15 cellular contexts compared by ENCODE assay signal in genomic region chr3:179933872-179934271, GRCh38.
A peak's percentile ranks its signal among the peaks of the same experiment; 100 is the strongest.
DNase-seq lines count a peak whose midpoint lies in the region; ATAC-seq, FAIRE-seq and TF ChIP-seq lines count a peak whose summit lies in the region.
"Had no signal": no experiment of that assay in that cellular context is flagged by ENCODE, and none has a peak within 500 bp of the region (broad histone marks: within the 10 kb centered on the region; RNA-seq: fewer than 3 reads in every experiment).

No MANE protein-coding gene starts in this region.

- no peaks in the 10 kb centered on the region for H3K9me3 Mint-ChIP-seq in GM23338

- H3K36me3 ChIP-seq in parathyroid adenoma (ENCODE audit: control insufficient read depth, insufficient read depth, low read length) (no peaks in the 10 kb centered on the region), GM23338 (ENCODE audit: insufficient read depth) (no peaks in the 10 kb centered on the region)
- H3K36me3 ChIP-seq: BE2C had no signal

- ATAC-seq in HG02623 (IDR thresholded peaks at IDR 0.05; ENCODE audit: unreplicated experiment): no peak
- ATAC-seq in GM23338: no peak
- ATAC-seq: Right ventricle myocardium inferior had no signal

- H3K4me3 Mint-ChIP-seq in GM23338: no peak overlapping the region

- H3K79me2 ChIP-seq in parathyroid adenoma: peaks cover 28% of the 10 kb centered on the region
- no peaks in the 10 kb centered on the region for H3K79me2 ChIP-seq in GM23338 (replicated peaks; ENCODE audit: insufficient read depth)

- no peaks in the 10 kb centered on the region for H4K20me1 ChIP-seq in GM23338 (replicated peaks; ENCODE audit: insufficient read depth)

- peaks cover 2% of the 10 kb centered on the region; the same call in 2 of the 3 replicates for H3K4me1 Mint-ChIP-seq in GM23338

- H3K27me3 ChIP-seq in parathyroid adenoma (ENCODE audit: control insufficient read depth, insufficient read depth, low read length) (no peaks in the 10 kb centered on the region), GM23338 (ENCODE audit: insufficient read depth) (no peaks in the 10 kb centered on the region)
- H3K27me3 ChIP-seq: BE2C had no signal

- no peak overlapping the region for H3K9ac ChIP-seq in parathyroid adenoma

- no peaks in the 10 kb centered on the region for H3K27me3 Mint-ChIP-seq in GM23338 (ENCODE audit: insufficient read depth, low read depth, poor library complexity)

- no peak overlapping the region for H3K27ac Mint-ChIP-seq in GM23338

- H3K36me3 Mint-ChIP-seq in GM23338 (ENCODE audit: low read depth): no peaks in the 10 kb centered on the region

- peak; percentile 4 for FAIRE-seq in GM19239 (lab: Jason Lieb, UNC)
- FAIRE-seq: GM12891 had no signal

- H2AFZ ChIP-seq in parathyroid adenoma: no peak overlapping the region
- no peak overlapping the region for H2AFZ ChIP-seq in GM23338

- H3K4me2 ChIP-seq in parathyroid adenoma (ENCODE audit: low read length) (no peak overlapping the region), GM23338 (no peak overlapping the region)

- H3F3A ChIP-seq in GM23338 (replicated peaks; ENCODE audit: low read depth): no peaks in the 10 kb centered on the region

- peaks cover 34% of the 10 kb centered on the region for H3K4me1 ChIP-seq in parathyroid adenoma
- H3K4me1 ChIP-seq in GM23338 (ENCODE audit: insufficient read depth): no peaks in the 10 kb centered on the region
- H3K4me1 ChIP-seq: BE2C had no signal

- H3K4me3 ChIP-seq in parathyroid adenoma (ENCODE audit: low read depth, low read length): no peak overlapping the region
- no peak overlapping the region for H3K4me3 ChIP-seq in GM23338

- TF ChIP-seq CTCF in parathyroid adenoma (IDR thresholded peaks at IDR 0.05) (no peak), GM23338 (conservative IDR thresholded peaks at IDR 0.05; ENCODE audit: low read depth in 2 of 2) (no peak)

- peak overlapping the region; percentile 5 for H3K27ac ChIP-seq in parathyroid adenoma
- H3K27ac ChIP-seq in GM23338 (ENCODE audit: low read depth): no peak overlapping the region

- DNase-seq in GM19239 (ENCODE audit: insufficient read length, low spot score): no peak
- DNase-seq in NCI-H1092 (lab: John Stamatoyannopoulos, UW): peak; percentile 48
- DNase-seq in NCI-H69 (lab: John Stamatoyannopoulos, UW): peak; percentile 55
- DNase-seq in stimulated activated CD4-positive, alpha-beta T cell treated with anti-CD3 and anti-CD28 coated beads, Interleukin-4, amount 100 ng/mL, for 24 hours: no peak
- no peak for DNase-seq in GM23338 (ENCODE audit: low spot score)
- DNase-seq: BE2C, DMS79, MM.1S, NCI-H446 treated with DMSO at 0.1 percent for 48 hours, SW 1271, T-helper 2 cell had no signal

- peaks cover 7% of the 10 kb centered on the region; the same call in 1 of the 2 replicates for H3K9me2 ChIP-seq in GM23338 (ENCODE audit: insufficient read depth)

- no peaks in the 10 kb centered on the region for H3K9me3 ChIP-seq in parathyroid adenoma (ENCODE audit: control insufficient read depth, low read length)
- H3K9me3 ChIP-seq: BE2C had no signal

TF ChIP-seq in GM23338, 12 proteins besides CTCF, POLR2A, EP300 and RAD21 (continues in another document):
- TF ChIP-seq NANOG (IDR thresholded peaks at IDR 0.05; ENCODE audit: borderline replicate concordance) (no peak), REST (IDR thresholded peaks at IDR 0.05; ENCODE audit: unreplicated experiment) (no peak), POLR2AphosphoS5 (IDR thresholded peaks at IDR 0.05; ENCODE audit: low read depth) (no peak), EZH2 (IDR thresholded peaks at IDR 0.05; ENCODE audit: low read depth, unreplicated experiment) (no peak), ZNF114 (CRISPR knock-in tag; IDR thresholded peaks at IDR 0.05) (no peak), CREB1 (CRISPR knock-in tag; IDR thresholded peaks at IDR 0.05; ENCODE audit: low read depth) (no peak), ZNF331 (CRISPR knock-in tag; IDR thresholded peaks at IDR 0.05; ENCODE audit: low read depth) (no peak), JUNB (IDR thresholded peaks at IDR 0.05; ENCODE audit: unreplicated experiment) (no peak), EZH2phosphoT487 (IDR thresholded peaks at IDR 0.05; ENCODE audit: unreplicated experiment) (no peak), STAT1 (IDR thresholded peaks at IDR 0.05; ENCODE audit: unreplicated experiment) (no peak), ETS1 (IDR thresholded peaks at IDR 0.05) (no peak)

Comparison
In these comparisons a context has a peak if more than half of its experiments do, and no peak if none do; other contexts are left out.
1. DNase-seq: peak in NCI-H1092 (single experiment) and NCI-H69 (single experiment); none in GM19239 (single experiment), stimulated activated CD4-positive, alpha-beta T cell treated with anti-CD3 and anti-CD28 coated beads, Interleukin-4, amount 100 ng/mL, for 24 hours (single experiment) and GM23338 (single experiment).